In genomic region chr6:40815731-40816130, GRCh38 we compare ENCODE assay signal across 16 cellular contexts.
A peak's percentile ranks its signal among the peaks of the same experiment; 100 is the strongest.
DNase-seq lines count a peak whose midpoint lies in the region; ATAC-seq and TF ChIP-seq lines count a peak whose summit lies in the region.
"Had no signal": no experiment of that assay in that cellular context is flagged by ENCODE, and none has a peak within 500 bp of the region (broad histone marks: within the 10 kb centered on the region; RNA-seq: fewer than 3 reads in every experiment).

No MANE protein-coding gene starts in this region.

- peak overlapping the region; percentile 44 for H2AK5ac ChIP-seq in neuronal stem cell (ENCODE audit: low read depth, low read length)

- no peak overlapping the region for H3K4ac ChIP-seq in neuronal stem cell (ENCODE audit: low read length)

- DNase-seq in left ventricle myocardium superior (no peak), Right ventricle myocardium superior (no peak), neuronal stem cell (ENCODE audit: low spot score) (no peak), MCF 10A (ENCODE audit: unreplicated experiment) (no peak)
- DNase-seq in stimulated activated CD4-positive, alpha-beta T cell treated with anti-CD3 and anti-CD28 coated beads, Interleukin-15, amount 100 ng/mL, for 24 hours = no peak
- DNase-seq: AML-193; Caco-2; Calu3; CD4-positive, alpha-beta T cell; CD8-positive, alpha-beta T cell; GF-D8 had no signal

- H3K27me3 ChIP-seq in neuronal stem cell (ENCODE audit: control insufficient read depth in 3 of 3, insufficient read depth in 3 of 3, low read depth in 1 of 3, low read length in 3 of 3) = no peaks in the 10 kb centered on the region
- H3K27me3 ChIP-seq: BLaER1 treated with 17β-estradiol and CSF1 and Interleukin-3, amounts not matched to agents 10 nM and 100 nM had no signal

- CTCF ChIA-PET in MCF 10A (lab: Yijun Ruan, JAX) = no interaction called here

- POLR2A ChIA-PET in MCF 10A (lab: Yijun Ruan, JAX) = interaction anchor here (0.7 kb wide), 1 partner anchor 17 kb away, joined by 4 read pairs; no protein-coding TSS in a partner anchor

- BruUV-seq in MCF 10A (replicated peaks; lab: Mats Ljungman, UMichigan) = no TSS peak

- WGBS in neuronal stem cell (ENCODE audit: extremely low coverage in 2 of 2, insufficient read length in 2 of 2, insufficient replicate concordance in 1 of 2), 2 donors = no CpG with 5 or more reads among the region's 12 CpGs

- H3K23ac ChIP-seq in neuronal stem cell (ENCODE audit: low read depth, low read length, poor library complexity) = no peak overlapping the region

- no peak overlapping the region for H3K14ac ChIP-seq in neuronal stem cell (ENCODE audit: low read length)

- no peak overlapping the region for H4K91ac ChIP-seq in neuronal stem cell (ENCODE audit: low read depth, low read length, poor library complexity)

- no peak overlapping the region for H3K27ac ChIP-seq in neuronal stem cell (replicated peaks; ENCODE audit: low read length)
- H3K27ac ChIP-seq: 22Rv1; A549; BLaER1 treated with 17β-estradiol and CSF1 and Interleukin-3, amounts not matched to agents 10 nM and 100 nM; C4-2B had no signal

- H3K4me3 ChIP-seq in neuronal stem cell (ENCODE audit: low read length in 2 of 2) = no peak overlapping the region
- H3K4me3 ChIP-seq: A549; BLaER1 treated with 17β-estradiol and CSF1 and Interleukin-3, amounts not matched to agents 10 nM and 100 nM had no signal

- no peak overlapping the region for H2BK15ac ChIP-seq in neuronal stem cell (ENCODE audit: low read length)

- no peak overlapping the region for H3K18ac ChIP-seq in neuronal stem cell (ENCODE audit: low read length)

- intact Hi-C loops in left ventricle myocardium superior (cut with micrococcal nuclease) = no loop called here
- intact Hi-C loops in Right ventricle myocardium superior (cut with DNase I) = no loop called here
- intact Hi-C loops in MCF 10A (cut with micrococcal nuclease) = no loop called here

- no peak overlapping the region for H3K4me2 ChIP-seq in neuronal stem cell (ENCODE audit: insufficient read depth, low read length, poor library complexity, severe bottlenecking)
- H3K4me2 ChIP-seq: A549; BLaER1 treated with 17β-estradiol and CSF1 and Interleukin-3, amounts not matched to agents 10 nM and 100 nM had no signal

- no peak overlapping the region for H2BK120ac ChIP-seq in neuronal stem cell (ENCODE audit: low read depth, low read length)

- no peak overlapping the region for H2BK12ac ChIP-seq in neuronal stem cell (ENCODE audit: low read length)

- no peaks in the 10 kb centered on the region for H3K36me3 Mint-ChIP-seq in MCF 10A (ENCODE audit: insufficient read depth, unreplicated experiment)
- H3K36me3 Mint-ChIP-seq: CD8-positive, alpha-beta T cell had no signal

- ATAC-seq in left ventricle myocardium superior = peak; percentile 47
- no peak for ATAC-seq in Right ventricle myocardium superior (ENCODE audit: poor library complexity)
- ATAC-seq: A549; CD8-positive, alpha-beta T cell had no signal

- no peaks in the 10 kb centered on the region for H3K36me3 ChIP-seq in neuronal stem cell (replicated peaks in 1 of 2; ENCODE audit: control insufficient read depth in 2 of 2, insufficient read depth in 2 of 2, low read length in 2 of 2)
- H3K36me3 ChIP-seq: BLaER1 treated with 17β-estradiol and CSF1 and Interleukin-3, amounts not matched to agents 10 nM and 100 nM had no signal

- H3K79me1 ChIP-seq in neuronal stem cell (ENCODE audit: low read depth, low read length) = no peaks in the 10 kb centered on the region

- H3K27ac Mint-ChIP-seq in MCF 10A (ENCODE audit: low read depth, unreplicated experiment) = no peak overlapping the region
- H3K27ac Mint-ChIP-seq: B cell; CD4-positive, alpha-beta T cell; CD8-positive, alpha-beta T cell had no signal

- H4K8ac ChIP-seq in neuronal stem cell (ENCODE audit: low read depth, low read length) = no peak overlapping the region

- H3K27me3 Mint-ChIP-seq in MCF 10A (ENCODE audit: insufficient read depth, unreplicated experiment) = no peaks in the 10 kb centered on the region
- H3K27me3 Mint-ChIP-seq: CD4-positive, alpha-beta T cell had no signal

- no peak overlapping the region for H2BK5ac ChIP-seq in neuronal stem cell (ENCODE audit: low read length)

- no peak overlapping the region for H2AFZ ChIP-seq in neuronal stem cell (ENCODE audit: low read length)

- H3K9me3 Mint-ChIP-seq in MCF 10A (ENCODE audit: unreplicated experiment) = no peaks in the 10 kb centered on the region
- H3K9me3 Mint-ChIP-seq: CD4-positive, alpha-beta T cell; CD8-positive, alpha-beta T cell had no signal

- H3K4me3 Mint-ChIP-seq in MCF 10A (ENCODE audit: unreplicated experiment) = no peak overlapping the region
- H3K4me3 Mint-ChIP-seq: B cell; CD4-positive, alpha-beta T cell; CD8-positive, alpha-beta T cell had no signal

- peak overlapping the region; percentile 7 for H3K9ac ChIP-seq in neuronal stem cell (ENCODE audit: low read depth, low read length, poor library complexity)
- H3K9ac ChIP-seq: BLaER1 treated with 17β-estradiol and CSF1 and Interleukin-3, amounts not matched to agents 10 nM and 100 nM had no signal

- H3K4me1 Mint-ChIP-seq in MCF 10A (ENCODE audit: insufficient read depth, unreplicated experiment) = no peaks in the 10 kb centered on the region
- H3K4me1 Mint-ChIP-seq: B cell had no signal

- TF ChIP-seq CTCF in MCF 10A (IDR thresholded peaks at IDR 0.05; ENCODE audit: unreplicated experiment) = no peak

- no peaks in the 10 kb centered on the region for H3K4me1 ChIP-seq in neuronal stem cell (ENCODE audit: control insufficient read depth in 2 of 2, insufficient read depth in 1 of 2, low read depth in 1 of 2, low read length in 2 of 2)
- H3K4me1 ChIP-seq: A549, Caco-2 had no signal

- H3K9me3 ChIP-seq in neuronal stem cell (replicated peaks in 1 of 2; ENCODE audit: control insufficient read depth in 2 of 2, insufficient read depth in 1 of 2, low read depth in 1 of 2, low read length in 2 of 2) = no peaks in the 10 kb centered on the region
- H3K9me3 ChIP-seq: A549, Caco-2 had no signal
